ENCODE assay signal across 9 cellular contexts in genomic region chr15:75723847-75724660, GRCh38.
A peak's percentile ranks its signal among the peaks of the same experiment; 100 is the strongest.
DNase-seq lines count a peak whose midpoint lies in the region; ATAC-seq and TF ChIP-seq lines count a peak whose summit lies in the region.
"Had no signal": no experiment of that assay in that cellular context is flagged by ENCODE, and none has a peak within 500 bp of the region (broad histone marks: within the 10 kb centered on the region; RNA-seq: fewer than 3 reads in every experiment).

No MANE protein-coding gene starts in this region.

- no peaks in the 10 kb centered on the region for H3K36me3 ChIP-seq in MM.1S (replicated peaks; ENCODE audit: insufficient read depth, low read length)
- H3K36me3 ChIP-seq in stomach smooth muscle (ENCODE audit: control insufficient read depth in 2 of 2, insufficient read depth in 2 of 2, low read length in 2 of 2), result no peaks in the 10 kb centered on the region

- no peaks in the 10 kb centered on the region for H4K20me1 ChIP-seq in MM.1S (ENCODE audit: insufficient read depth, low read length)

- no peaks in the 10 kb centered on the region for H3F3A ChIP-seq in MM.1S (ENCODE audit: insufficient read depth, low read length)

- peak; percentile 31 to 43 for ATAC-seq in activated CD4-positive, CD25-positive, alpha-beta regulatory T cell treated with anti-CD3 and anti-CD28 coated beads, Interleukin-2, amount 50 U/mL, for 24 hours
- ATAC-seq in GM18870 (IDR thresholded peaks at IDR 0.05; ENCODE audit: unreplicated experiment), result no peak

- H3K27ac ChIP-seq in MM.1S (ENCODE audit: low read length) (no peak overlapping the region), epithelial cell of prostate (no peak overlapping the region), stomach smooth muscle (ENCODE audit: low read length) (peak overlapping the region; percentile 97)

- no peaks in the 10 kb centered on the region for H3K9me2 ChIP-seq in MM.1S (replicated peaks; ENCODE audit: insufficient read depth, low read length)

- no peak overlapping the region for H3K4me3 ChIP-seq in MM.1S (ENCODE audit: low read length)
- peak overlapping the region; percentile 44 to 59 for H3K4me3 ChIP-seq in stomach smooth muscle (ENCODE audit: low read length in 2 of 2)

- no peak for DNase-seq in activated CD4-positive, CD25-positive, alpha-beta regulatory T cell treated with anti-CD3 and anti-CD28 coated beads, Interleukin-2, amount 50 U/mL, for 72 hours
- DNase-seq in MM.1S, result peak; percentile 67
- peak; percentile 68 for DNase-seq in UCSD-AML1 (lab: John Stamatoyannopoulos, UW; ENCODE audit: unreplicated experiment)
- peak; percentile 70 for DNase-seq in epithelial cell of prostate (ENCODE audit: low read depth, low spot score)
- peak; percentile 50 for DNase-seq in midbrain (lab: John Stamatoyannopoulos, UW)
- DNase-seq: DND-41 had no signal

- 0 out of 2 replicates have a peak overlapping the region, but pooled peaks have one; percentile 25 for H3K4me2 ChIP-seq in MM.1S (ENCODE audit: low read depth, low read length)

- peaks cover 8% of the 10 kb centered on the region for H3K4me1 ChIP-seq in MM.1S (ENCODE audit: low read length)
- H3K4me1 ChIP-seq in stomach smooth muscle (ENCODE audit: control insufficient read depth, insufficient read depth, low read length), result peaks cover 35% of the 10 kb centered on the region

- H3K9ac ChIP-seq in MM.1S (ENCODE audit: low read length) (peak overlapping the region; percentile 30; the same call in 1 of the 2 replicates), stomach smooth muscle (ENCODE audit: low read length in 2 of 2) (peak overlapping the region; percentile 79 to 81)

- no peak overlapping the region for H2AFZ ChIP-seq in MM.1S (ENCODE audit: low read length)

- TF ChIP-seq CTCF in MM.1S (IDR thresholded peaks at IDR 0.05; ENCODE audit: low read length), result no peak

- no peaks in the 10 kb centered on the region for H3K79me2 ChIP-seq in MM.1S (ENCODE audit: low read length)

- no peaks in the 10 kb centered on the region for H3K27me3 ChIP-seq in MM.1S (replicated peaks; ENCODE audit: insufficient read depth, low read length)
- H3K27me3 ChIP-seq in stomach smooth muscle (ENCODE audit: control insufficient read depth in 1 of 2, insufficient read depth in 2 of 2, low read length in 2 of 2), result no peaks in the 10 kb centered on the region

- no peaks in the 10 kb centered on the region for H3K9me3 ChIP-seq in MM.1S (replicated peaks; ENCODE audit: insufficient read depth, low read length)
- H3K9me3 ChIP-seq in stomach smooth muscle (ENCODE audit: control insufficient read depth in 2 of 2, low read length in 2 of 2), result no peaks in the 10 kb centered on the region
